Comparison of ENCODE assay signal across 1 cellular context in the genomic region with DNA sequence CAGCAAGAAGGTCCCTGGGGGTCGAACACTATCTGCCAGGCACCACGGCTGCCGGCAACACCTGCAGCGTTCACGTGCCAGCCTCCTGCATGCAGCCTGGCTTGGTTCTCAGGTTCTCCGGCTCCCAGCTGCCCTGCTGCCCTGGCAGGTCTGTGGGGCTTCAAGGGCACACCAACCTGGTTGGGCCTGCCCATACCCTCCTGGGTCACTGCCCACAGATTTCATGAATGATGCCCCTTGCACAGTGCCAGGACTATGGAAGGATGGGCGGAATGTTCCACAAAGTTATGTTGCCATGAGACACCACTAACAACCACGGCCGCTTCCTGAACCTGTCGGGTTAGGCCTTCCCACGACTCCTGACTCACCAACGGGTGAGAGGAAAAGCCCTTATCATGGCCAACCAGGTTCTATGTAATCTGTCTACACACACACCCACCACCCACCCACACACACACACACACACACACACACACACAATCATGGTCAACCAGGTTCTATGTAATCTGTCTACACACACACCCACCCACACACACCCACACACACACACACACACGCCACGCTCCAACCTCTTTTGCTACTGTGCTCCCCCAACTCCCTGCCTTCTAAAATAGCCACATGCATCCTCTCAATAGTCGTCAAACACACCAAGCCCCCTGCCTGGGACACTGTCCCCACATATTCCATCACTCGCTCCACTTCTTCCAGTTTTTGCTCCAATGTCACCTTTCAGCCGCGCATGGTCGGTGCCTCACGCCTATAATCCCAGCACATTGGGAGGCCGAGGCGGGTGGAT.
TF ChIP-seq lines count a peak whose summit lies in the region.

No MANE protein-coding gene starts in this region.

TF ChIP-seq in K562, 482 proteins besides CTCF, POLR2A, EP300 and RAD21 (continued from another document and continues in another):
- no peak for TF ChIP-seq GTF3C2 (IDR thresholded peaks at IDR 0.05; ENCODE audit: borderline replicate concordance, extremely low read depth, insufficient read length)
- TF ChIP-seq ZBTB49 (CRISPR knock-in tag; IDR thresholded peaks at IDR 0.05; ENCODE audit: borderline replicate concordance): 0 out of 2 replicates have a peak, but pooled peaks have one; percentile 83
- TF ChIP-seq NFRKB (IDR thresholded peaks at IDR 0.05; ENCODE audit: low read depth): peak; percentile 94
- peak in 1 of 3 experiments; percentile 15 for TF ChIP-seq YY1 (IDR thresholded peaks at IDR 0.05; ENCODE audit: borderline replicate concordance in 1 of 3, control insufficient read depth in 1 of 3, extremely low read depth in 1 of 3, insufficient read depth in 3 of 3, insufficient read length in 1 of 3, insufficient replicate concordance in 2 of 3, low read depth in 1 of 3, low read length in 2 of 3)
- TF ChIP-seq ZNF24 (IDR thresholded peaks at IDR 0.05): peak; percentile 77
- peak; percentile 98 for TF ChIP-seq ZNF766 (CRISPR knock-in tag; conservative IDR thresholded peaks at IDR 0.05)
- no peak for TF ChIP-seq FOXA1 (IDR thresholded peaks at IDR 0.05; ENCODE audit: borderline replicate concordance)
- TF ChIP-seq PYGO2 (tag; IDR thresholded peaks at IDR 0.05): peak; percentile 99
- peak; percentile 76; the same call in 1 of the 2 replicates for TF ChIP-seq ZNF449 (CRISPR knock-in tag; IDR thresholded peaks at IDR 0.05)
- TF ChIP-seq ELF4 (CRISPR knock-in tag; IDR thresholded peaks at IDR 0.05): peak; percentile 100
- peak; percentile 12; the same call in 1 of the 2 replicates for TF ChIP-seq RB1 (IDR thresholded peaks at IDR 0.05; ENCODE audit: low read depth)
- TF ChIP-seq, protein P1, sequence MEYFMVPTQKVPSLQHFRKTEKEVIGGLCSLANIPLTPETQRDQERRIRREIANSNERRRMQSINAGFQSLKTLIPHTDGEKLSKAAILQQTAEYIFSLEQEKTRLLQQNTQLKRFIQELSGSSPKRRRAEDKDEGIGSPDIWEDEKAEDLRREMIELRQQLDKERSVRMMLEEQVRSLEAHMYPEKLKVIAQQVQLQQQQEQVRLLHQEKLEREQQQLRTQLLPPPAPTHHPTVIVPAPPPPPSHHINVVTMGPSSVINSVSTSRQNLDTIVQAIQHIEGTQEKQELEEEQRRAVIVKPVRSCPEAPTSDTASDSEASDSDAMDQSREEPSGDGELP (CRISPR knock-in tag; IDR thresholded peaks at IDR 0.05; ENCODE audit: borderline replicate concordance): peak; percentile 91
- TF ChIP-seq, protein P2, sequence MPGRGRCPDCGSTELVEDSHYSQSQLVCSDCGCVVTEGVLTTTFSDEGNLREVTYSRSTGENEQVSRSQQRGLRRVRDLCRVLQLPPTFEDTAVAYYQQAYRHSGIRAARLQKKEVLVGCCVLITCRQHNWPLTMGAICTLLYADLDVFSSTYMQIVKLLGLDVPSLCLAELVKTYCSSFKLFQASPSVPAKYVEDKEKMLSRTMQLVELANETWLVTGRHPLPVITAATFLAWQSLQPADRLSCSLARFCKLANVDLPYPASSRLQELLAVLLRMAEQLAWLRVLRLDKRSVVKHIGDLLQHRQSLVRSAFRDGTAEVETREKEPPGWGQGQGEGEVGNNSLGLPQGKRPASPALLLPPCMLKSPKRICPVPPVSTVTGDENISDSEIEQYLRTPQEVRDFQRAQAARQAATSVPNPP (IDR thresholded peaks at IDR 0.05; ENCODE audit: borderline replicate concordance, insufficient read depth, insufficient read length): no peak
- TF ChIP-seq TBL1XR1 (IDR thresholded peaks at IDR 0.05; ENCODE audit: low read length in 2 of 2): peak; percentile 99 to 100
- TF ChIP-seq, protein P3, sequence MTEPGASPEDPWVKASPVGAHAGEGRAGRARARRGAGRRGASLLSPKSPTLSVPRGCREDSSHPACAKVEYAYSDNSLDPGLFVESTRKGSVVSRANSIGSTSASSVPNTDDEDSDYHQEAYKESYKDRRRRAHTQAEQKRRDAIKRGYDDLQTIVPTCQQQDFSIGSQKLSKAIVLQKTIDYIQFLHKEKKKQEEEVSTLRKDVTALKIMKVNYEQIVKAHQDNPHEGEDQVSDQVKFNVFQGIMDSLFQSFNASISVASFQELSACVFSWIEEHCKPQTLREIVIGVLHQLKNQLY (CRISPR knock-in tag; conservative IDR thresholded peaks at IDR 0.05): peak in 1 of 2 experiments; percentile 86; a peak in 1 of 4 replicates
- peak; percentile 90 for TF ChIP-seq ZNF316 (IDR thresholded peaks at IDR 0.05)
- peak; percentile 96 for TF ChIP-seq WHSC1 (IDR thresholded peaks at IDR 0.05; ENCODE audit: low read length)
- peak; percentile 100 for TF ChIP-seq ARNT (IDR thresholded peaks at IDR 0.05)
- peak; percentile 43; the same call in 1 of the 2 replicates for TF ChIP-seq E2F3 (CRISPR knock-in tag; IDR thresholded peaks at IDR 0.05)
- TF ChIP-seq TCF3 (CRISPR knock-in tag; IDR thresholded peaks at IDR 0.05): peak; percentile 100
- peak; percentile 69; the same call in 1 of the 2 replicates for TF ChIP-seq HNRNPL (IDR thresholded peaks at IDR 0.05; ENCODE audit: low read depth, low read length)
- TF ChIP-seq EP400 (IDR thresholded peaks at IDR 0.05): peak; percentile 97
- peak; percentile 84 for TF ChIP-seq MEF2A (IDR thresholded peaks at IDR 0.05; ENCODE audit: control insufficient read depth, low read depth, low read length)
- TF ChIP-seq, protein P4, sequence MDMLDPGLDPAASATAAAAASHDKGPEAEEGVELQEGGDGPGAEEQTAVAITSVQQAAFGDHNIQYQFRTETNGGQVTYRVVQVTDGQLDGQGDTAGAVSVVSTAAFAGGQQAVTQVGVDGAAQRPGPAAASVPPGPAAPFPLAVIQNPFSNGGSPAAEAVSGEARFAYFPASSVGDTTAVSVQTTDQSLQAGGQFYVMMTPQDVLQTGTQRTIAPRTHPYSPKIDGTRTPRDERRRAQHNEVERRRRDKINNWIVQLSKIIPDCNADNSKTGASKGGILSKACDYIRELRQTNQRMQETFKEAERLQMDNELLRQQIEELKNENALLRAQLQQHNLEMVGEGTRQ (CRISPR knock-in tag; IDR thresholded peaks at IDR 0.05): no peak
- peak; percentile 92 for TF ChIP-seq CREBBP (IDR thresholded peaks at IDR 0.05; ENCODE audit: low read depth, low read length)
- peak in 1 of 2 experiments; percentile 96; a peak in 3 of 4 replicates for TF ChIP-seq MCM7 (IDR thresholded peaks at IDR 0.05)
- TF ChIP-seq XRCC5 (IDR thresholded peaks at IDR 0.05; ENCODE audit: low read depth, low read length): peak; percentile 93
- TF ChIP-seq THRA (IDR thresholded peaks at IDR 0.05): no peak
- TF ChIP-seq ERF (CRISPR knock-in tag; IDR thresholded peaks at IDR 0.05): peak; percentile 91
- TF ChIP-seq MYBL2 (IDR thresholded peaks at IDR 0.05; ENCODE audit: low read depth): peak; percentile 74
- no peak for TF ChIP-seq MYBL2 (CRISPR knock-in tag; IDR thresholded peaks at IDR 0.05; ENCODE audit: borderline replicate concordance)
- TF ChIP-seq THAP12 (CRISPR knock-in tag; IDR thresholded peaks at IDR 0.05): peak; percentile 71
- peak; percentile 41; the same call in 1 of the 2 replicates for TF ChIP-seq GABPA (tag; conservative IDR thresholded peaks at IDR 0.05; ENCODE audit: low read depth)
- peak; percentile 85; the same call in 1 of the 2 replicates for TF ChIP-seq EZH2 (IDR thresholded peaks at IDR 0.05; ENCODE audit: borderline replicate concordance, low read depth, low read length)
- TF ChIP-seq ZNF354B (CRISPR knock-in tag; IDR thresholded peaks at IDR 0.05): no peak
- TF ChIP-seq FOXK1 (CRISPR knock-in tag; IDR thresholded peaks at IDR 0.05; ENCODE audit: borderline replicate concordance): peak; percentile 91
- peak; percentile 81 for TF ChIP-seq E2F1 (CRISPR knock-in tag; IDR thresholded peaks at IDR 0.05)
- TF ChIP-seq DMBX1 (CRISPR knock-in tag; IDR thresholded peaks at IDR 0.05; ENCODE audit: borderline replicate concordance): peak; percentile 96
- TF ChIP-seq RNF2 (IDR thresholded peaks at IDR 0.05): peak; percentile 100
